8 cellular contexts compared by ENCODE assay signal in the genomic region with DNA sequence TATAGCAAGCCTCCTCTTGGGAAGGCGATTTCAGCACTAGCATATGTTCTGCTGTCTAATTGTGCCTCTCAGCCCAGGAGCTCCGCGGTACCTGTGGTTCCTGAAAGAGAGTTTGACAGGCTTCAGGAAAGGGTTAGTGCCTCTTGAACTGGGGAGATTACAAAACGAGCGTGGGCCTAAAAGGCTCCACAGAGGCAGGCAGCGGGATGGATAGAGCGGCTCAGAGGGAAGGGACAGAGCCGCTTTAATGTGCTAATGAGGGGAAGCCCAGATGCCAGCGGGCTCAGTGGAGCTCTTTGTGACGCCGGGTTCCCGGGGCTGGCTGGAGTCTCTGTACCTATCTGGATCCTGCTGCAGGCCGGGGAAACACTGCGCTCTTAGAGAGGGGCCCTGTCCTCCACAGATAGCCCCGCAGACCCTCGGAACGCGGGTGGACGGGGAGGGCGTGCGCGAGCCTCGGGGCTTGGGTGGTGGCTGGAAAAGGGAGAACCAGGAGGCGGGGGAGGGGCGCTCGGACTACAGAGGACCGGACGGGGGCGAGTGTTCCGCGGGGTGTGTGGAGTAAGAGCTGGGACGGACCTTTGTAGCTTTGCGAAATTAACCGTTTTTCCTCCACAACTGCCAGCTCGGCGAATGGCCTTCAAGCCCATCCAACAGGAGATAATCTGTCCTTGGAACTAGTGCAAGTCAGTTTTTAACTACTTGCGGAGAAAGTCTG. TPM values are rescaled to one million over a fixed set of nuclear protein-coding genes. Genes with fewer than 3 reads are reported as not detected.
A peak's percentile ranks its signal among the peaks of the same experiment; 100 is the strongest.
DNase-seq lines count a peak whose midpoint lies in the region; ATAC-seq, FAIRE-seq and TF ChIP-seq lines count a peak whose summit lies in the region.

No MANE protein-coding gene starts in this region.

- H3K4me1 ChIP-seq in GM23338 (ENCODE audit: insufficient read depth), result peaks cover 8% of the 10 kb centered on the region; the same call in 1 of the 2 replicates
- H3K4me1 ChIP-seq in SK-N-SH (ENCODE audit: control insufficient read depth in 1 of 2, insufficient read depth in 2 of 2, low read depth in 1 of 2, low read length in 1 of 2), result no peaks in the 10 kb centered on the region; a peak in 1 of 4 replicates
- no peaks in the 10 kb centered on the region for H3K4me1 ChIP-seq in hepatocyte (ENCODE audit: insufficient read depth)

- H3K27me3 Mint-ChIP-seq in GM23338 (ENCODE audit: insufficient read depth, low read depth, poor library complexity), result peaks cover 3% of the 10 kb centered on the region

- POLR2A ChIA-PET in SK-N-SH (lab: Yijun Ruan, JAX), result no interaction called here

- TF ChIP-seq RAD21 in SK-N-SH (IDR thresholded peaks at IDR 0.05; ENCODE audit: low read length), result no peak

- CTCF ChIA-PET in SK-N-SH (lab: Yijun Ruan, JAX), result interaction anchor here (2.1 kb wide), 1 partner anchor 13 kb away, joined by 5 read pairs; the partner anchor contains the start of gene SLC35F1

- H3K9ac ChIP-seq in SK-N-SH, result no peak overlapping the region

- H3K79me2 ChIP-seq in GM23338 (replicated peaks; ENCODE audit: insufficient read depth), result no peaks in the 10 kb centered on the region
- no peaks in the 10 kb centered on the region for H3K79me2 ChIP-seq in SK-N-SH (ENCODE audit: insufficient read depth)
- H3K79me2 ChIP-seq in hepatocyte, result no peaks in the 10 kb centered on the region

- 4% methylated on average over 24 of the region's 37 CpGs for WGBS in SK-N-SH (ENCODE audit: low lambda C conversion rate)
- 2% methylated on average over 30 of the region's 37 CpGs for WGBS in hepatocyte (ENCODE audit: low lambda C conversion rate, missing lambda C conversion rate)

- no peaks in the 10 kb centered on the region for H3K9me3 Mint-ChIP-seq in GM23338

- H3K9me3 ChIP-seq in SK-N-SH (no peaks in the 10 kb centered on the region), hepatocyte (ENCODE audit: low read depth) (no peaks in the 10 kb centered on the region)

- H2AFZ ChIP-seq in GM23338, result peak overlapping the region; percentile 87
- 0 out of 2 replicates have a peak overlapping the region, but pooled peaks have one; percentile 22 for H2AFZ ChIP-seq in SK-N-SH (ENCODE audit: low read depth)
- peak overlapping the region; percentile 64 for H2AFZ ChIP-seq in hepatocyte

- peaks cover 11% of the 10 kb centered on the region; the same call in 2 of the 3 replicates for H3K4me1 Mint-ChIP-seq in GM23338

- peak; percentile 99 for ATAC-seq in GM23338
- ATAC-seq in GM21390 (IDR thresholded peaks at IDR 0.05; ENCODE audit: unreplicated experiment), result no peak
- no peak for ATAC-seq in GM18498 (IDR thresholded peaks at IDR 0.05; ENCODE audit: unreplicated experiment)
- ATAC-seq in HG03342 (IDR thresholded peaks at IDR 0.05; ENCODE audit: unreplicated experiment), result no peak

- H3K36me3 ChIP-seq in GM23338 (ENCODE audit: insufficient read depth) (no peaks in the 10 kb centered on the region), SK-N-SH (replicated peaks in 1 of 2; ENCODE audit: control insufficient read depth in 1 of 2, insufficient read depth in 2 of 2, low read length in 1 of 2) (no peaks in the 10 kb centered on the region), hepatocyte (replicated peaks; ENCODE audit: insufficient read depth, low read depth) (no peaks in the 10 kb centered on the region)

- peak overlapping the region; percentile 65 for H3K4me3 ChIP-seq in GM23338
- peak overlapping the region in 1 of 2 experiments; percentile 37; a peak in 1 of 4 replicates for H3K4me3 ChIP-seq in SK-N-SH (ENCODE audit: low read depth in 2 of 2, low read length in 1 of 2)
- no peak overlapping the region for H3K4me3 ChIP-seq in hepatocyte

- H4K20me1 ChIP-seq in GM23338 (replicated peaks; ENCODE audit: insufficient read depth), result peaks cover 8% of the 10 kb centered on the region
- H4K20me1 ChIP-seq in SK-N-SH (ENCODE audit: insufficient read depth), result no peaks in the 10 kb centered on the region
- no peaks in the 10 kb centered on the region for H4K20me1 ChIP-seq in hepatocyte (ENCODE audit: insufficient read depth, poor library complexity, severe bottlenecking)

- peak overlapping the region; percentile 75 for H3K4me2 ChIP-seq in GM23338
- peak overlapping the region; percentile 50 for H3K4me2 ChIP-seq in SK-N-SH
- H3K4me2 ChIP-seq in hepatocyte, result peak overlapping the region; percentile 87

- H3K27ac Mint-ChIP-seq in GM23338, result no peak overlapping the region

- no peak for TF ChIP-seq POLR2A in GM12892 (IDR thresholded peaks at IDR 0.05; ENCODE audit: low read depth, low read length)

- no peak overlapping the region for H3K4me3 Mint-ChIP-seq in GM23338

- no peak for TF ChIP-seq CTCF in GM23338 (conservative IDR thresholded peaks at IDR 0.05; ENCODE audit: low read depth in 2 of 2)
- TF ChIP-seq CTCF in SK-N-SH (IDR thresholded peaks at IDR 0.05), result no peak
- TF ChIP-seq CTCF in hepatocyte (IDR thresholded peaks at IDR 0.05; ENCODE audit: poor library complexity), result no peak

- DNase-seq in GM23338 (ENCODE audit: low spot score), result peak; percentile 87
- DNase-seq in SK-N-SH, result peak; percentile 17
- peak; percentile 42 for DNase-seq in hepatocyte (ENCODE audit: low spot score)
- peak; percentile 45 for DNase-seq in putamen (ENCODE audit: low spot score)
- no peak for DNase-seq in GM12892 (ENCODE audit: insufficient read length)

- H3F3A ChIP-seq in GM23338 (replicated peaks; ENCODE audit: low read depth) (peaks cover 3% of the 10 kb centered on the region; the same call in 1 of the 2 replicates), SK-N-SH (replicated peaks; ENCODE audit: insufficient read depth) (no peaks in the 10 kb centered on the region)

- peaks cover 51% of the 10 kb centered on the region for H3K27me3 ChIP-seq in GM23338 (ENCODE audit: insufficient read depth)
- H3K27me3 ChIP-seq in SK-N-SH (ENCODE audit: insufficient read depth), result peaks cover 13% of the 10 kb centered on the region; the same call in 1 of the 2 replicates
- H3K27me3 ChIP-seq in hepatocyte, result peaks cover 27% of the 10 kb centered on the region

- no peak for TF ChIP-seq EP300 in SK-N-SH (IDR thresholded peaks at IDR 0.05; ENCODE audit: borderline replicate concordance in 1 of 2, low read depth in 1 of 2, low read length in 1 of 2)

- FAIRE-seq in GM12892 (lab: Jason Lieb, UNC), result no peak

- H3K9me2 ChIP-seq in GM23338 (ENCODE audit: insufficient read depth) (no peaks in the 10 kb centered on the region), SK-N-SH (no peaks in the 10 kb centered on the region), hepatocyte (replicated peaks; ENCODE audit: insufficient read depth) (no peaks in the 10 kb centered on the region)

- H3K36me3 Mint-ChIP-seq in GM23338 (ENCODE audit: low read depth), result no peaks in the 10 kb centered on the region

- H3K27ac ChIP-seq in GM23338 (ENCODE audit: low read depth) (no peak overlapping the region), SK-N-SH (ENCODE audit: low read depth in 2 of 2, low read length in 1 of 2) (no peak overlapping the region), hepatocyte (no peak overlapping the region)

TF ChIP-seq in GM23338, 12 proteins besides CTCF, POLR2A, EP300 and RAD21 (continues in another document):
- TF ChIP-seq EZH2 (IDR thresholded peaks at IDR 0.05; ENCODE audit: low read depth, unreplicated experiment) (no peak), STAT1 (IDR thresholded peaks at IDR 0.05; ENCODE audit: unreplicated experiment) (no peak), POLR2AphosphoS5 (IDR thresholded peaks at IDR 0.05; ENCODE audit: low read depth) (no peak)

TF ChIP-seq in SK-N-SH, 30 proteins besides CTCF, POLR2A, EP300 and RAD21:
- TF ChIP-seq CHD2 (IDR thresholded peaks at IDR 0.05; ENCODE audit: low read length, partially characterized antibody) (no peak), ZBTB33 (IDR thresholded peaks at IDR 0.05; ENCODE audit: borderline replicate concordance, low read depth) (no peak), NRF1 (IDR thresholded peaks at IDR 0.05; ENCODE audit: low read depth, low read length) (no peak), TCF12 (IDR thresholded peaks at IDR 0.05) (no peak)

RNA-seq across cellular contexts. Expression of gene SLC35F1, which starts 12.9 kb away (rescaled TPM):
- 9.4 and 10.3 TPM in 2 replicates for total RNA-seq in GM23338 (2014; rRNA removed; shearing (Covaris generic))
- 3.0 and 3.4 TPM in 2 replicates for polyA plus RNA-seq in GM23338 (2016; fragmentation: Nextera tagmentation; extraction: Ambion mirVana)
- under 0.01 TPM in 1 of 2 replicates, not detected in the other for polyA plus RNA-seq in SK-N-SH (2012; rRNA removed)
- polyA plus RNA-seq in SK-N-SH (2012; cell fraction: cytosol; rRNA removed), result 0.01 TPM in 1 of 2 replicates, not detected in the other
- polyA plus RNA-seq in SK-N-SH (2012; cell fraction: nucleus; rRNA removed), result 0.01 TPM in 1 of 2 replicates, not detected in the other
- 0.24 and 0.43 TPM in 2 replicates for total RNA-seq in hepatocyte
- 0.04 and 0.11 TPM in 2 replicates for polyA plus RNA-seq in hepatocyte
- 0.08 TPM for polyA plus RNA-seq in GM12892 (2012; ENCODE audit: missing spikeins)

Comparison
In these comparisons a context has a peak if more than half of its experiments do, and no peak if none do; other contexts are left out.
1. H2AFZ ChIP-seq: peak in every context shown above with its lines; median percentile 87 in GM23338; 64 in hepatocyte; 22 in SK-N-SH.